Comparison of ENCODE assay signal across 18 cellular contexts in genomic region chr2:190677255-190677654, GRCh38. TPM values are rescaled to one million over a fixed set of nuclear protein-coding genes. Genes with fewer than 3 reads are reported as not detected.
DNase-seq lines count a peak whose midpoint lies in the region; ATAC-seq and TF ChIP-seq lines count a peak whose summit lies in the region.
"Had no signal": no experiment of that assay in that cellular context is flagged by ENCODE, and none has a peak within 500 bp of the region (broad histone marks: within the 10 kb centered on the region; RNA-seq: fewer than 3 reads in every experiment).

No MANE protein-coding gene starts in this region.

- no peak overlapping the region for H3K4me3 ChIP-seq in left ventricle myocardium inferior
- no peak overlapping the region for H3K4me3 ChIP-seq in adipocyte (ENCODE audit: low read length)
- H3K4me3 ChIP-seq: BLaER1 had no signal

- H3K27me3 ChIP-seq in left ventricle myocardium inferior (ENCODE audit: low read depth): no peaks in the 10 kb centered on the region
- no peaks in the 10 kb centered on the region for H3K27me3 ChIP-seq in adipocyte (replicated peaks; ENCODE audit: control insufficient read depth, insufficient read depth, low read length)
- H3K27me3 ChIP-seq: BLaER1 had no signal

- no peaks in the 10 kb centered on the region for H3K9me3 Mint-ChIP-seq in activated CD4-positive, alpha-beta T cell treated with anti-CD3 and anti-CD28 coated beads, Interleukin-2, amount 10 ng/mL, durations not matched to agents 24 days and 14 days
- no peaks in the 10 kb centered on the region for H3K9me3 Mint-ChIP-seq in nephron
- H3K9me3 Mint-ChIP-seq: HFFc6 had no signal

- peak overlapping the region; percentile 15 for H3K27ac ChIP-seq in left ventricle myocardium inferior (replicated peaks)
- H3K27ac ChIP-seq: RWPE1 had no signal

- H3K9ac ChIP-seq in adipocyte (ENCODE audit: low read length): no peak overlapping the region

- no peaks in the 10 kb centered on the region for H3K27me3 Mint-ChIP-seq in activated CD4-positive, alpha-beta T cell treated with anti-CD3 and anti-CD28 coated beads, Interleukin-2, amount 10 ng/mL, durations not matched to agents 24 days and 14 days
- H3K27me3 Mint-ChIP-seq in nephron (ENCODE audit: low read depth): no peaks in the 10 kb centered on the region

- H3K36me3 ChIP-seq in left ventricle myocardium inferior: peaks cover 47% of the 10 kb centered on the region
- peaks cover 20% of the 10 kb centered on the region for H3K36me3 ChIP-seq in adipocyte (ENCODE audit: control insufficient read depth, insufficient read depth, low read length, severe bottlenecking)

- H3K27ac Mint-ChIP-seq in activated CD4-positive, alpha-beta T cell treated with anti-CD3 and anti-CD28 coated beads, Interleukin-2, amount 10 ng/mL, durations not matched to agents 24 days and 14 days: peak overlapping the region; percentile 34
- H3K27ac Mint-ChIP-seq in nephron: peak overlapping the region; percentile 33 to 48 (median 41)
- H3K27ac Mint-ChIP-seq: HFFc6 had no signal

- TF ChIP-seq CTCF in left ventricle myocardium inferior (IDR thresholded peaks at IDR 0.05; ENCODE audit: borderline replicate concordance): no peak
- TF ChIP-seq CTCF in nephron (IDR thresholded peaks at IDR 0.05; ENCODE audit: unreplicated experiment in 3 of 3): no peak

- intact Hi-C loops in activated CD4-positive, alpha-beta T cell treated with anti-CD3 and anti-CD28 coated beads, Interleukin-2, amount 10 ng/mL, durations not matched to agents 24 days and 14 days (cut with micrococcal nuclease): loop anchor here (10.0 kb wide), 1 partner anchor 438 kb away; no protein-coding TSS in a partner anchor
- intact Hi-C loops in left ventricle myocardium inferior (cut with micrococcal nuclease) (no loop called here), left ventricle myocardium superior (cut with micrococcal nuclease) (no loop called here)

- no peak for ATAC-seq in left ventricle myocardium superior
- ATAC-seq: PC-3 had no signal

- peaks cover 64% of the 10 kb centered on the region for H3K4me1 Mint-ChIP-seq in activated CD4-positive, alpha-beta T cell treated with anti-CD3 and anti-CD28 coated beads, Interleukin-2, amount 10 ng/mL, durations not matched to agents 24 days and 14 days
- peaks cover 41% of the 10 kb centered on the region for H3K4me1 Mint-ChIP-seq in nephron

- H3K9me3 ChIP-seq in left ventricle myocardium inferior (replicated peaks): no peaks in the 10 kb centered on the region
- no peaks in the 10 kb centered on the region for H3K9me3 ChIP-seq in adipocyte (ENCODE audit: control insufficient read depth, low read length)
- H3K9me3 ChIP-seq: BLaER1 had no signal

- DNase-seq in activated CD4-positive, alpha-beta T cell treated with anti-CD3 and anti-CD28 coated beads, Interleukin-2, amount 10 ng/mL, durations not matched to agents 24 days and 14 days: no peak
- DNase-seq in activated CD4-positive, alpha-beta T cell treated with anti-CD3 and anti-CD28 coated beads, Interleukin-2, amount 50 U/mL, for 4 hours: no peak
- DNase-seq in left ventricle myocardium inferior: no peak
- DNase-seq in left ventricle myocardium superior: no peak
- peak; percentile 39 for DNase-seq in adipocyte (ENCODE audit: low read depth)
- no peak for DNase-seq in DMS53 treated with DMSO at 0.1 percent for 48 hours (lab: John Stamatoyannopoulos, UW; ENCODE audit: unreplicated experiment)
- DNase-seq in NCI-H2227 (lab: John Stamatoyannopoulos, UW; ENCODE audit: unreplicated experiment): no peak
- DNase-seq: HFFc6, KBM-7, MV-4-11, NCI-H1417, NCI-H187 treated with DMSO at 0.1 percent for 48 hours, NCI-H446 treated with DMSO at 0.1 percent for 48 hours, NCI-H748 treated with DMSO at 0.1 percent for 48 hours, PC-3 had no signal

- H3K4me1 ChIP-seq in left ventricle myocardium inferior (peaks cover 55% of the 10 kb centered on the region), adipocyte (ENCODE audit: control insufficient read depth, insufficient read depth, low read length) (no peaks in the 10 kb centered on the region)

- H3K36me3 Mint-ChIP-seq in activated CD4-positive, alpha-beta T cell treated with anti-CD3 and anti-CD28 coated beads, Interleukin-2, amount 10 ng/mL, durations not matched to agents 24 days and 14 days (ENCODE audit: low read depth): peaks cover 45% of the 10 kb centered on the region
- H3K36me3 Mint-ChIP-seq in nephron (ENCODE audit: low read depth): peaks cover 49% of the 10 kb centered on the region

- no peak overlapping the region for H3K4me3 Mint-ChIP-seq in activated CD4-positive, alpha-beta T cell treated with anti-CD3 and anti-CD28 coated beads, Interleukin-2, amount 10 ng/mL, durations not matched to agents 24 days and 14 days
- H3K4me3 Mint-ChIP-seq in nephron: no peak overlapping the region
- H3K4me3 Mint-ChIP-seq: HFFc6 had no signal

RNA-seq across cellular contexts. Expression of gene NAB1, which starts 28.4 kb away (rescaled TPM):
- 34.1 and 37.4 TPM in 2 replicates for total RNA-seq in activated CD4-positive, alpha-beta T cell treated with anti-CD3 and anti-CD28 coated beads, Interleukin-2, amount 10 ng/mL, durations not matched to agents 24 days and 14 days
- 30.2 TPM for total RNA-seq in left ventricle myocardium inferior
- total RNA-seq in left ventricle myocardium superior: 19.7 TPM
